ENCODE assay signal across 20 cellular contexts in genomic region chr5:95044096-95044495, GRCh38.
"Had no signal": no experiment of that assay in that cellular context is flagged by ENCODE, and none has a peak within 500 bp of the region (broad histone marks: within the 10 kb centered on the region; RNA-seq: fewer than 3 reads in every experiment).

No MANE protein-coding gene starts in this region.

- FAIRE-seq: TTC549 had no signal

- DNase-seq: activated B cell treated with CpG ODN at 0.5 μM for 24 hours; activated CD4-positive, alpha-beta T cell treated with anti-CD3 and anti-CD28 coated beads for 1 hour; activated CD4-positive, alpha-beta T cell treated with anti-CD3 and anti-CD28 coated beads, Interleukin-2, amount 10 ng/mL, durations not matched to agents 24 days and 14 days; activated CD4-positive, alpha-beta T cell treated with anti-CD3 and anti-CD28 coated beads, Interleukin-2, amount 50 U/mL, for 48 hours; activated CD8-positive, alpha-beta memory T cell treated with anti-CD3 and anti-CD28 coated beads, Interleukin-2, amount 10 ng/mL, durations not matched to agents 7 days and 5 days; activated effector memory CD4-positive, alpha-beta T cell treated with Interleukin-2 at 50 U/mL for 16 hours; activated naive CD4-positive, alpha-beta T cell; activated T-cell treated with anti-CD3 and anti-CD28 coated beads, Interleukin-2, amount 50 U/mL, for 24 hours; aorta; central memory CD4-positive, alpha-beta T cell; Karpas-422; NCI-H1092; NCI-H1930; NCI-H446; NCI-H524 treated with DMSO at 0.1 percent for 48 hours; NCI-H748 treated with DMSO at 0.1 percent for 48 hours; T-cell; T-helper 2 cell; T1000 had no signal

- ATAC-seq: activated CD8-positive, alpha-beta memory T cell treated with anti-CD3 and anti-CD28 coated beads, Interleukin-2, amount 10 ng/mL, durations not matched to agents 7 days and 5 days; T-cell had no signal
